ENCODE assay signal across 8 cellular contexts in the genomic region with DNA sequence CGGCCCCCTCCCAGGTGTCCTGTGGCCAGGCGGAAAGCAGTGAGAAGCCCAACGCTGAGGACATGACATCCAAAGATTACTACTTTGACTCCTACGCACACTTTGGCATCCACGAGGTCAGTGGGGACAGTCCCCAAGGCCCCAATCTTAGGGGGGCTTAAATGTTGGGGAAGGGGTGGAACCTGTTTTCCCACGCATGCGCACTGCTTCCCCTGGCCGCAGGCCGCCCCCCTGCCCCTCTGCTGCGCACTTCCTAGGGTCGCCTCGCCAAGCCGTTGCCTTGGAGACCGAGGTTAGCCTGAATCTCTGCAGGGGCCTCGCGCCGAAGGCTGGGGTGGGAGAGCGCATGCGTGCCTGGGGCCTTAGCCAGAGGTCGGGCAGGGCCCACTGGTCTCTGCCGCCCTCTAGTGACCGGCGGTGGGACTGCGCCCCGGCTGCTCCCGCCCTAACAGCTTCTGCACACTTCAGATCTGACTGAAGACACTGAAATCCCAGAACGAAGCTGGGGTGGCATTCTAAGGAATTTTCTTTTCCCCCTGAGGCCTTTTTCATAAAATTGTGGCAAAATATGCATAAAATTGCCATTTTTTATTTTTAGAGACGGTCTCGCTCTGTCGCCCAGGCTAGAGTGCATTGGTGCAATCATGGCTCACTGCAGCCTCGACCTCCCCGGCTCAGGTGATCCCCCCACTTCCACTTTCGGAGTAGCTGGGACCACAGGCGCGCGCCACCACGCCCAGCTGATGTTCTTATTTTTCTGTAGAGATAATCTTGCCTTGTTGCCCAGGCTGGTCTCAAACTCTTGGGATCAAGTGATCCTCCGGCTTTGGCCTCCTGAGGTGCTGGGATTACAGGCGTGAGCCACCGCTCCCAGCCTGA. TPM values are rescaled to one million over a fixed set of nuclear protein-coding genes. Genes with fewer than 3 reads are reported as not detected.
DNase-seq lines count a peak whose midpoint lies in the region; ATAC-seq and TF ChIP-seq lines count a peak whose summit lies in the region.

No MANE protein-coding gene starts in this region.

- no peak for TF ChIP-seq POLR2A in uterus (IDR thresholded peaks at IDR 0.05)

- DNase-seq in GM12864 (ENCODE audit: low read depth) (peak; percentile 59), NCI-H146 (lab: John Stamatoyannopoulos, UW) (peak; percentile 90), T-helper 2 cell (peak; percentile 80 to 96 (median 90)), amniotic stem cell (lab: John Stamatoyannopoulos, UW) (peak; percentile 49), left ventricle myocardium inferior (peak; percentile 90), renal cortical epithelial cell (ENCODE audit: low read depth) (peak; percentile 64), uterus (peak; percentile 90 to 94)

- H3K9me3 ChIP-seq in left ventricle myocardium inferior (replicated peaks) (no peaks in the 10 kb centered on the region), uterus (no peaks in the 10 kb centered on the region)

- H3K27me3 ChIP-seq in left ventricle myocardium inferior (ENCODE audit: low read depth) (no peaks in the 10 kb centered on the region), uterus (no peaks in the 10 kb centered on the region)

- TF ChIP-seq CTCF in GM12864 (IDR thresholded peaks at IDR 0.05; ENCODE audit: low read depth, low read length, missing control alignments) = peak; percentile 99
- peak; percentile 100 for TF ChIP-seq CTCF in left ventricle myocardium inferior (IDR thresholded peaks at IDR 0.05; ENCODE audit: borderline replicate concordance)
- peak; percentile 98 to 100 (median 100) for TF ChIP-seq CTCF in uterus (IDR thresholded peaks at IDR 0.05)

- H3K4me3 ChIP-seq in GM12864 (ENCODE audit: low read depth, low read length) = peak overlapping the region; percentile 44
- H3K4me3 ChIP-seq in left ventricle myocardium inferior = peak overlapping the region; percentile 51
- H3K4me3 ChIP-seq in uterus = peak overlapping the region in 1 of 2 donors; percentile 8

- H3K36me3 ChIP-seq in left ventricle myocardium inferior (peaks cover 49% of the 10 kb centered on the region), uterus (no peaks in the 10 kb centered on the region)

- intact Hi-C loops in left ventricle myocardium inferior (cut with micrococcal nuclease) = no loop called here
- intact Hi-C loops in uterus (cut with DNase I; ENCODE audit: low total_unique reads) = no loop called here

- H3K4me1 ChIP-seq in left ventricle myocardium inferior (peaks cover 68% of the 10 kb centered on the region), uterus (peaks cover 0 to 4% of the 10 kb centered on the region in 2 donors)

- no peak for ATAC-seq in HG02642 (IDR thresholded peaks at IDR 0.05; ENCODE audit: poor library complexity, unreplicated experiment)

- peak overlapping the region; percentile 97 for H3K27ac ChIP-seq in left ventricle myocardium inferior (replicated peaks)
- H3K27ac ChIP-seq in uterus = peak overlapping the region; percentile 65 to 70

RNA-seq across cellular contexts. Expression of a gene that starts 3.6 kb away (rescaled TPM):
- total RNA-seq in left ventricle myocardium inferior = 112 TPM
- total RNA-seq in renal cortical epithelial cell = 205 and 483 TPM in 2 replicates
- total RNA-seq in uterus = 100 to 1,000 TPM in 3 of 4 donors, 10 to 100 TPM in 1; 78.5 to 274 (median 217) TPM

RNA-seq across cellular contexts. Expression of a gene that starts 8.7 kb away (rescaled TPM):
- total RNA-seq in left ventricle myocardium inferior (0.49 TPM), renal cortical epithelial cell (0.35 TPM in 2 replicates), uterus (1 to 10 TPM in 3 of 4 donors, not detected in 1; 1.3 to 6.0 (median 1.5) TPM)

RNA-seq across cellular contexts. Expression of a gene that starts 10.2 kb away (rescaled TPM):
- total RNA-seq in left ventricle myocardium inferior (2.5 TPM), renal cortical epithelial cell (1.9 and 2.5 TPM in 2 replicates), uterus (10 to 100 TPM in 2 of 4 donors, 1 to 10 TPM in 2; 1.5 to 26.6 (median 12.2) TPM)

RNA-seq across cellular contexts. Expression of a gene that starts 15.0 kb away (rescaled TPM):
- total RNA-seq in left ventricle myocardium inferior (11.4 TPM), renal cortical epithelial cell (1.9 and 5.9 TPM in 2 replicates), uterus (10 to 100 TPM in 1 of 4 donors, 1 to 10 TPM in 3; 3.1 to 23.8 (median 3.5) TPM)

RNA-seq across cellular contexts. Expression of a gene that starts 15.1 kb away (rescaled TPM):
- total RNA-seq in left ventricle myocardium inferior = 34.5 TPM
- 68.4 and 89.3 TPM in 2 replicates for total RNA-seq in renal cortical epithelial cell
- 100 to 1,000 TPM in 1 of 4 donors, 10 to 100 TPM in 2, 1 to 10 TPM in 1; 8.2 to 106 (median 63.9) TPM for total RNA-seq in uterus
